ENCODE assay signal across 19 cellular contexts in genomic region chr10:132783165-132783736, GRCh38. TPM values are rescaled to one million over a fixed set of nuclear protein-coding genes. Genes with fewer than 3 reads are reported as not detected.
DNase-seq lines count a peak whose midpoint lies in the region; ATAC-seq and TF ChIP-seq lines count a peak whose summit lies in the region.
"Had no signal": no experiment of that assay in that cellular context is flagged by ENCODE, and none has a peak within 500 bp of the region (broad histone marks: within the 10 kb centered on the region; RNA-seq: fewer than 3 reads in every experiment).

No MANE protein-coding gene starts in this region.

- no peak overlapping the region for H2BK5ac ChIP-seq in H9 (ENCODE audit: insufficient read length, low read length)

- peaks cover 12% of the 10 kb centered on the region for H3K27me3 Mint-ChIP-seq in activated CD4-positive, alpha-beta T cell treated with anti-CD3 and anti-CD28 coated beads, Interleukin-2, amount 10 ng/mL, durations not matched to agents 7 days and 5 days
- peaks cover 15% of the 10 kb centered on the region for H3K27me3 Mint-ChIP-seq in activated CD4-positive, alpha-beta T cell treated with anti-CD3 and anti-CD28 coated beads, Interleukin-2, amount 10 ng/mL, durations not matched to agents 24 days and 14 days
- peaks cover 10% of the 10 kb centered on the region for H3K27me3 Mint-ChIP-seq in endothelial cell (ENCODE audit: unreplicated experiment)
- H3K27me3 Mint-ChIP-seq in nephron progenitor cell (ENCODE audit: low read depth, poor library complexity) = peaks cover 70% of the 10 kb centered on the region
- peaks cover 68% of the 10 kb centered on the region for H3K27me3 Mint-ChIP-seq in H9 (ENCODE audit: low read depth)

- H4K91ac ChIP-seq in H9 (ENCODE audit: insufficient read length, low read depth, low read length) = no peak overlapping the region

- H2BK15ac ChIP-seq in H9 (ENCODE audit: low read depth, low read length) = no peak overlapping the region

- H3K27ac ChIP-seq in uterus (no peak overlapping the region), H9 (ENCODE audit: insufficient read length, low read depth, low read length) (no peak overlapping the region)
- H3K27ac ChIP-seq: Peyer's patch had no signal

- H4K20me1 ChIP-seq in H9 (ENCODE audit: control insufficient read depth, insufficient read depth, insufficient read length) = no peaks in the 10 kb centered on the region

- no peak overlapping the region for H3K56ac ChIP-seq in H9 (ENCODE audit: insufficient read length, low read depth, low read length)

- H3K4me2 ChIP-seq in H9 (ENCODE audit: insufficient read depth, insufficient read length, low read length) = no peak overlapping the region

- no peaks in the 10 kb centered on the region for H3K4me1 Mint-ChIP-seq in activated CD4-positive, alpha-beta T cell treated with anti-CD3 and anti-CD28 coated beads, Interleukin-2, amount 10 ng/mL, durations not matched to agents 7 days and 5 days
- no peaks in the 10 kb centered on the region for H3K4me1 Mint-ChIP-seq in activated CD4-positive, alpha-beta T cell treated with anti-CD3 and anti-CD28 coated beads, Interleukin-2, amount 10 ng/mL, durations not matched to agents 24 days and 14 days
- H3K4me1 Mint-ChIP-seq in endothelial cell (ENCODE audit: unreplicated experiment) = peaks cover 2% of the 10 kb centered on the region
- H3K4me1 Mint-ChIP-seq in nephron progenitor cell = peaks cover 22% of the 10 kb centered on the region
- H3K4me1 Mint-ChIP-seq in H9 = peaks cover 14 to 16% of the 10 kb centered on the region in 2 experiments

- H3K4me3 ChIP-seq in uterus = no peak overlapping the region
- H3K4me3 ChIP-seq: HAP-1, Peyer's patch had no signal

- no peak overlapping the region for H4K8ac ChIP-seq in H9 (replicated peaks; ENCODE audit: insufficient read length, low read depth, low read length)

- H3T11ph ChIP-seq in H9 (ENCODE audit: low read length) = no peak overlapping the region

- H3K18ac ChIP-seq in H9 (ENCODE audit: insufficient read length, low read depth, low read length) = no peak overlapping the region

- no peak overlapping the region for H3K27ac Mint-ChIP-seq in activated CD4-positive, alpha-beta T cell treated with anti-CD3 and anti-CD28 coated beads, Interleukin-2, amount 10 ng/mL, durations not matched to agents 7 days and 5 days
- no peak overlapping the region for H3K27ac Mint-ChIP-seq in activated CD4-positive, alpha-beta T cell treated with anti-CD3 and anti-CD28 coated beads, Interleukin-2, amount 10 ng/mL, durations not matched to agents 24 days and 14 days
- peak overlapping the region; percentile 42 for H3K27ac Mint-ChIP-seq in endothelial cell (ENCODE audit: unreplicated experiment)
- H3K27ac Mint-ChIP-seq in nephron progenitor cell = no peak overlapping the region
- no peak overlapping the region for H3K27ac Mint-ChIP-seq in H9

- no peak for ATAC-seq in HG03460 (IDR thresholded peaks at IDR 0.05; ENCODE audit: unreplicated experiment)

- peak overlapping the region; percentile 40 for H3K4me3 Mint-ChIP-seq in activated CD4-positive, alpha-beta T cell treated with anti-CD3 and anti-CD28 coated beads, Interleukin-2, amount 10 ng/mL, durations not matched to agents 7 days and 5 days
- H3K4me3 Mint-ChIP-seq in activated CD4-positive, alpha-beta T cell treated with anti-CD3 and anti-CD28 coated beads, Interleukin-2, amount 10 ng/mL, durations not matched to agents 24 days and 14 days = no peak overlapping the region
- H3K4me3 Mint-ChIP-seq in endothelial cell (ENCODE audit: unreplicated experiment) = no peak overlapping the region
- peak overlapping the region; percentile 68 for H3K4me3 Mint-ChIP-seq in nephron progenitor cell
- H3K4me3 Mint-ChIP-seq in H9 = peak overlapping the region in 1 of 2 experiments; percentile 66; a peak in 4 of 5 replicates

- no peak overlapping the region for H3K23ac ChIP-seq in H9 (ENCODE audit: insufficient read length, low read depth, low read length)

- H3K9me3 ChIP-seq in uterus = peaks cover 0 to 11% of the 10 kb centered on the region in 2 donors
- no peaks in the 10 kb centered on the region for H3K9me3 ChIP-seq in H9 (ENCODE audit: control insufficient read depth, low read depth, low read length)
- H3K9me3 ChIP-seq: HAP-1, Peyer's patch had no signal

- peaks cover 2% of the 10 kb centered on the region for H3K36me3 Mint-ChIP-seq in activated CD4-positive, alpha-beta T cell treated with anti-CD3 and anti-CD28 coated beads, Interleukin-2, amount 10 ng/mL, durations not matched to agents 7 days and 5 days (ENCODE audit: low read depth)
- peaks cover 10% of the 10 kb centered on the region for H3K36me3 Mint-ChIP-seq in activated CD4-positive, alpha-beta T cell treated with anti-CD3 and anti-CD28 coated beads, Interleukin-2, amount 10 ng/mL, durations not matched to agents 24 days and 14 days (ENCODE audit: low read depth)
- H3K36me3 Mint-ChIP-seq in endothelial cell (ENCODE audit: low read depth, unreplicated experiment) = peaks cover 25% of the 10 kb centered on the region
- peaks cover 18% of the 10 kb centered on the region for H3K36me3 Mint-ChIP-seq in nephron progenitor cell (ENCODE audit: low read depth)
- H3K36me3 Mint-ChIP-seq in H9 (ENCODE audit: insufficient read depth in 1 of 3, low read depth in 3 of 3) = peaks cover 0 to 3% (median 0%) of the 10 kb centered on the region in 3 experiments; a peak in 4 of 7 replicates

- no peaks in the 10 kb centered on the region for H3K9me3 Mint-ChIP-seq in activated CD4-positive, alpha-beta T cell treated with anti-CD3 and anti-CD28 coated beads, Interleukin-2, amount 10 ng/mL, durations not matched to agents 7 days and 5 days
- no peaks in the 10 kb centered on the region for H3K9me3 Mint-ChIP-seq in activated CD4-positive, alpha-beta T cell treated with anti-CD3 and anti-CD28 coated beads, Interleukin-2, amount 10 ng/mL, durations not matched to agents 24 days and 14 days
- H3K9me3 Mint-ChIP-seq in endothelial cell (ENCODE audit: unreplicated experiment) (no peaks in the 10 kb centered on the region), nephron progenitor cell (no peaks in the 10 kb centered on the region), H9 (no peaks in the 10 kb centered on the region)

- CTCF ChIA-PET in activated CD4-positive, alpha-beta T cell treated with anti-CD3 and anti-CD28 coated beads, Interleukin-2, amount 10 ng/mL, durations not matched to agents 7 days and 5 days (lab: Charles Lee) = no interaction called here

- H3K4ac ChIP-seq in H9 (ENCODE audit: low read depth, low read length) = no peak overlapping the region

- peaks cover 2% of the 10 kb centered on the region for H3K23me2 ChIP-seq in H9 (ENCODE audit: insufficient read length, low read depth, low read length, poor library complexity, severe bottlenecking)

- H2BK20ac ChIP-seq in H9 (ENCODE audit: low read depth, low read length, poor library complexity, severe bottlenecking) = no peak overlapping the region

- H3K27me3 ChIP-seq in uterus = peaks cover 2 to 17% of the 10 kb centered on the region in 2 donors
- H3K27me3 ChIP-seq in H9 (ENCODE audit: insufficient read depth, low read length) = peaks cover 54% of the 10 kb centered on the region

- H3K9ac ChIP-seq in H9 (ENCODE audit: extremely low read depth, insufficient read length, low read length) = no peak overlapping the region

- no peak overlapping the region for H2AFZ ChIP-seq in H9 (ENCODE audit: low read length)

- no peak for TF ChIP-seq CTCF in endothelial cell (IDR thresholded peaks at IDR 0.05; ENCODE audit: unreplicated experiment)
- no peak for TF ChIP-seq CTCF in nephron progenitor cell (IDR thresholded peaks at IDR 0.05)
- no peak for TF ChIP-seq CTCF in uterus (IDR thresholded peaks at IDR 0.05)
- no peak for TF ChIP-seq CTCF in H9 (conservative IDR thresholded peaks at IDR 0.05)

- no peaks in the 10 kb centered on the region for H3K36me3 ChIP-seq in uterus
- H3K36me3 ChIP-seq: HAP-1 had no signal

- WGBS in H9 (ENCODE audit: extremely low coverage, insufficient read length, low lambda C conversion rate) = no CpG with 5 or more reads among the region's 21 CpGs

- H3K14ac ChIP-seq in H9 (ENCODE audit: insufficient read depth, low read length) = no peak overlapping the region

- peaks cover 0 to 33% of the 10 kb centered on the region in 2 donors for H3K4me1 ChIP-seq in uterus
- H3K4me1 ChIP-seq in H9 (ENCODE audit: insufficient read depth, low read length) = 0 out of 2 replicates have a peak, but pooled peaks cover 3% of the 10 kb centered on the region
- H3K4me1 ChIP-seq: HAP-1 had no signal

- H2BK12ac ChIP-seq in H9 (ENCODE audit: insufficient read length, low read depth, low read length) = no peak overlapping the region

- POLR2A ChIA-PET in activated CD4-positive, alpha-beta T cell treated with anti-CD3 and anti-CD28 coated beads, Interleukin-2, amount 10 ng/mL, durations not matched to agents 7 days and 5 days (lab: Charles Lee) = no interaction called here

- H4K5ac ChIP-seq in H9 (ENCODE audit: insufficient read length, low read depth, low read length) = no peak overlapping the region

- H2BK120ac ChIP-seq in H9 (ENCODE audit: low read depth, low read length, poor library complexity, severe bottlenecking) = no peak overlapping the region

- H3K79me2 ChIP-seq in H9 (ENCODE audit: insufficient read depth, low read length) = no peaks in the 10 kb centered on the region

- no peak for TF ChIP-seq POLR2A in uterus (IDR thresholded peaks at IDR 0.05)

- no peak for DNase-seq in activated CD4-positive, alpha-beta T cell treated with anti-CD3 and anti-CD28 coated beads, Interleukin-2, amount 10 ng/mL, durations not matched to agents 7 days and 5 days
- DNase-seq in activated CD4-positive, alpha-beta T cell treated with anti-CD3 and anti-CD28 coated beads, Interleukin-2, amount 10 ng/mL, durations not matched to agents 24 days and 14 days = no peak
- DNase-seq in endothelial cell (ENCODE audit: low spot score) (no peak), nephron progenitor cell (peak; percentile 41), superior temporal gyrus (ENCODE audit: extremely low spot score) (peak; percentile 35), uterus (no peak), H9 (no peak)
- DNase-seq: 8988T, C1 segment of cervical spinal cord, EL, Karpas-422, MM.1S, NCI-H1105, NCI-H187 treated with DMSO at 0.1 percent for 48 hours, NCI-H2171, Peyer's patch had no signal

- H2AK5ac ChIP-seq in H9 (ENCODE audit: insufficient read length, low read length) = no peak overlapping the region

- intact Hi-C loops in activated CD4-positive, alpha-beta T cell treated with anti-CD3 and anti-CD28 coated beads, Interleukin-2, amount 10 ng/mL, durations not matched to agents 24 days and 14 days (cut with micrococcal nuclease) = loop anchor here (10.0 kb wide), 1 partner anchor 128 kb away; no protein-coding TSS in a partner anchor
- intact Hi-C loops in uterus (cut with DNase I; ENCODE audit: low total_unique reads) = no loop called here

- H3K79me1 ChIP-seq in H9 (ENCODE audit: insufficient read depth, low read depth, low read length, poor library complexity, severe bottlenecking) = no peaks in the 10 kb centered on the region

RNA-seq across cellular contexts. Expression of gene NKX6-2, which starts 2.7 kb away (rescaled TPM):
- not detected for total RNA-seq in activated CD4-positive, alpha-beta T cell treated with anti-CD3 and anti-CD28 coated beads, Interleukin-2, amount 10 ng/mL, durations not matched to agents 7 days and 5 days
- total RNA-seq in activated CD4-positive, alpha-beta T cell treated with anti-CD3 and anti-CD28 coated beads, Interleukin-2, amount 10 ng/mL, durations not matched to agents 24 days and 14 days = not detected in 2 replicates
- total RNA-seq in endothelial cell (ENCODE audit: unreplicated experiment) (not detected), uterus (under 1 TPM in 1 of 4 donors, not detected in 3; 0.14 TPM), H9 (2021) (0.13 TPM in 2 replicates)
- total RNA-seq: NCI-H460, Peyer's patch had no signal

Comparison
In these comparisons a context has a peak if more than half of its experiments do, and no peak if none do; other contexts are left out.
1. H3K4me3 Mint-ChIP-seq: peak in activated CD4-positive, alpha-beta T cell treated with anti-CD3 and anti-CD28 coated beads, Interleukin-2, amount 10 ng/mL, durations not matched to agents 7 days and 5 days (single experiment) and nephron progenitor cell (single experiment); none in activated CD4-positive, alpha-beta T cell treated with anti-CD3 and anti-CD28 coated beads, Interleukin-2, amount 10 ng/mL, durations not matched to agents 24 days and 14 days (single experiment) and endothelial cell (single experiment).
2. DNase-seq: peak in nephron progenitor cell (single experiment) and superior temporal gyrus (single experiment); none in activated CD4-positive, alpha-beta T cell treated with anti-CD3 and anti-CD28 coated beads, Interleukin-2, amount 10 ng/mL, durations not matched to agents 7 days and 5 days (single experiment), activated CD4-positive, alpha-beta T cell treated with anti-CD3 and anti-CD28 coated beads, Interleukin-2, amount 10 ng/mL, durations not matched to agents 24 days and 14 days (single experiment), endothelial cell (single experiment), uterus (0 of 2) and H9 (single experiment).